In genomic region chr3:111917300-111917699, GRCh38 we compare ENCODE assay signal across 15 cellular contexts. TPM values are rescaled to one million over a fixed set of nuclear protein-coding genes. Genes with fewer than 3 reads are reported as not detected.
DNase-seq lines count a peak whose midpoint lies in the region; ATAC-seq and TF ChIP-seq lines count a peak whose summit lies in the region.
"Had no signal": no experiment of that assay in that cellular context is flagged by ENCODE, and none has a peak within 500 bp of the region (broad histone marks: within the 10 kb centered on the region; RNA-seq: fewer than 3 reads in every experiment).

No MANE protein-coding gene starts in this region.

- intact Hi-C loops in PC-3 (cut with micrococcal nuclease) = loop anchor here (1.0 to 2.0 kb wide), 3 partner anchors 14 to 50 kb away; no protein-coding TSS in a partner anchor

- no peak overlapping the region for H3K18ac ChIP-seq in mesendoderm (ENCODE audit: low read length)

- H3K4ac ChIP-seq in mesendoderm (ENCODE audit: low read depth, low read length) = no peak overlapping the region

- CTCF ChIA-PET in PC-3 (lab: Charles Lee) = interaction anchor here (0.6 kb wide), 2 partner anchors 19 to 319 kb away, joined by 3 to 4 read pairs; no protein-coding TSS in a partner anchor

- H3K27ac ChIP-seq in PC-3 (ENCODE audit: low read length) (peak overlapping the region; percentile 41), mesendoderm (ENCODE audit: low read depth, low read length) (no peak overlapping the region)
- H3K27ac ChIP-seq: left lung had no signal

- H4K8ac ChIP-seq in mesendoderm (ENCODE audit: low read depth, low read length) = no peak overlapping the region

- H3K4me3 ChIP-seq in PC-3 (ENCODE audit: low read length) (peak overlapping the region; percentile 12; the same call in 1 of the 2 replicates), mesendoderm (ENCODE audit: low read length) (no peak overlapping the region)
- H3K4me3 ChIP-seq: left lung had no signal

- BruUV-seq in PC-3 (replicated peaks; lab: Mats Ljungman, UMichigan) = no TSS peak

- H3F3A ChIP-seq in PC-3 (ENCODE audit: low read length, unreplicated experiment) = peaks cover 12% of the 10 kb centered on the region

- H3K9ac ChIP-seq in PC-3 (ENCODE audit: low read length) (no peak overlapping the region), mesendoderm (ENCODE audit: low read length) (no peak overlapping the region)

- H3K56ac ChIP-seq in mesendoderm (ENCODE audit: low read length) = no peak overlapping the region

- peaks cover 76% of the 10 kb centered on the region for H3K36me3 ChIP-seq in PC-3 (ENCODE audit: low read depth, low read length)
- H3K36me3 ChIP-seq in mesendoderm (ENCODE audit: control insufficient read depth, insufficient read depth, low read length) = peaks cover 4% of the 10 kb centered on the region

- WGBS in mesendoderm (ENCODE audit: extremely low coverage, insufficient coverage, low lambda C conversion rate) = no CpG with 5 or more reads among the region's 1 CpG

- H3K27me3 ChIP-seq in PC-3 (ENCODE audit: low read length) = no peaks in the 10 kb centered on the region
- no peaks in the 10 kb centered on the region for H3K27me3 ChIP-seq in mesendoderm (ENCODE audit: insufficient read depth, low read length, poor library complexity)
- H3K27me3 ChIP-seq: left lung had no signal

- H3K4me1 ChIP-seq in PC-3 (ENCODE audit: insufficient read depth, low read length) (peaks cover 46% of the 10 kb centered on the region), mesendoderm (ENCODE audit: control insufficient read depth, low read depth, low read length) (peaks cover 8% of the 10 kb centered on the region)
- H3K4me1 ChIP-seq: left lung had no signal

- no peaks in the 10 kb centered on the region for H3K9me3 ChIP-seq in PC-3 (ENCODE audit: low read length)
- H3K9me3 ChIP-seq: left lung had no signal

- H2BK15ac ChIP-seq in mesendoderm (replicated peaks; ENCODE audit: low read depth) = no peak overlapping the region

- no peaks in the 10 kb centered on the region for H3K79me1 ChIP-seq in mesendoderm (ENCODE audit: low read length)

- H2BK120ac ChIP-seq in mesendoderm (ENCODE audit: low read depth, low read length) = no peak overlapping the region

- H3K23ac ChIP-seq in mesendoderm (ENCODE audit: low read length) = no peak overlapping the region

- peak overlapping the region; percentile 38 for H3K4me2 ChIP-seq in PC-3 (ENCODE audit: low read length)
- H3K4me2 ChIP-seq in mesendoderm (ENCODE audit: low read length) = no peak overlapping the region

- H4K20me1 ChIP-seq in PC-3 (ENCODE audit: low read length) = no peaks in the 10 kb centered on the region

- ATAC-seq in PC-3 = peak; percentile 97
- ATAC-seq: left lung had no signal

- H2AK5ac ChIP-seq in mesendoderm (ENCODE audit: low read length) = no peak overlapping the region

- no peaks in the 10 kb centered on the region for H3K9me2 ChIP-seq in PC-3 (replicated peaks; ENCODE audit: low read length)

- H3K79me2 ChIP-seq in PC-3 (ENCODE audit: low read length) (peaks cover 45% of the 10 kb centered on the region), mesendoderm (ENCODE audit: control insufficient read depth, insufficient read depth, low read length) (no peaks in the 10 kb centered on the region)

- POLR2A ChIA-PET in PC-3 (lab: Charles Lee; ENCODE audit: unreplicated experiment) = no interaction called here

- TF ChIP-seq CTCF in PC-3 (conservative IDR thresholded peaks at IDR 0.05; ENCODE audit: low read depth, low read length) = no peak

- no peak overlapping the region for H2AFZ ChIP-seq in PC-3 (ENCODE audit: low read length)

- DNase-seq in EL = peak; percentile 66
- peak; percentile 94 for DNase-seq in PC-3
- peak; percentile 93 for DNase-seq in dermis blood vessel endothelial cell
- DNase-seq in mesendoderm = peak; percentile 95
- DNase-seq in cerebellar cortex (ENCODE audit: low spot score) = no peak
- DNase-seq in stimulated activated CD4-positive, alpha-beta T cell treated with anti-CD3 and anti-CD28 coated beads, Interleukin-4, amount 100 ng/mL, for 1 hour = no peak
- DNase-seq in RPMI8226 = no peak
- no peak for DNase-seq in stimulated activated naive CD4-positive, alpha-beta T cell treated with Interleukin-2 at 50 U/mL for 16 hours (lab: John Stamatoyannopoulos, UW)
- DNase-seq: activated CD4-positive, alpha-beta T cell treated with anti-CD3 and anti-CD28 coated beads, Interleukin-2, amount 50 U/mL, for 48 hours; activated gamma-delta T cell treated with Interleukin-2 at 50 U/mL for 16 hours; C1 segment of cervical spinal cord; left lung; NCI-H146; NCI-H82; stimulated activated CD4-positive, alpha-beta T cell treated with anti-CD3 and anti-CD28 coated beads, Interleukin-2, amount 100 ng/mL, for 48 hours had no signal

- no peak overlapping the region for H4K5ac ChIP-seq in mesendoderm (ENCODE audit: low read length)

- H2BK5ac ChIP-seq in mesendoderm (ENCODE audit: low read length) = no peak overlapping the region

RNA-seq across cellular contexts. Expression of gene PHLDB2, which starts 58.2 kb away (rescaled TPM):
- total RNA-seq in PC-3 (2014; rRNA removed) (90.1 and 104 TPM in 2 replicates), dermis blood vessel endothelial cell (73.8 and 89.9 TPM in 2 replicates)
- polyA plus RNA-seq in mesendoderm (2013, experiment 1 of 2) = 35.6 TPM
- 35.8 TPM for polyA plus RNA-seq in mesendoderm (2013, experiment 2 of 2)

Comparison
In these comparisons a context has a peak if more than half of its experiments do, and no peak if none do; other contexts are left out.
1. DNase-seq: peak in EL (single experiment), PC-3 (single experiment), dermis blood vessel endothelial cell (single experiment) and mesendoderm (single experiment); none in cerebellar cortex (single experiment), stimulated activated CD4-positive, alpha-beta T cell treated with anti-CD3 and anti-CD28 coated beads, Interleukin-4, amount 100 ng/mL, for 1 hour (single experiment), RPMI8226 (single experiment) and stimulated activated naive CD4-positive, alpha-beta T cell treated with Interleukin-2 at 50 U/mL for 16 hours (single experiment).